ENCODE assay signal across 1 cellular context in genomic region chr3:52705438-52705687, GRCh38.
TF ChIP-seq lines count a peak whose summit lies in the region.

No MANE protein-coding gene starts in this region.

TF ChIP-seq in H1, 55 proteins besides CTCF, POLR2A, EP300 and RAD21:
- TF ChIP-seq PHF8 (conservative IDR thresholded peaks at IDR 0.05; ENCODE audit: low read depth, low read length), result no peak; the same call in 1 of the 2 replicates
- no peak for TF ChIP-seq ATF2 (IDR thresholded peaks at IDR 0.05; ENCODE audit: low read length)
- no peak for TF ChIP-seq YY1 (IDR thresholded peaks at IDR 0.05; ENCODE audit: low read depth, low read length)
- TF ChIP-seq CTBP2 (IDR thresholded peaks at IDR 0.05; ENCODE audit: borderline replicate concordance, insufficient read depth, insufficient read length, low read length), result no peak
- no peak for TF ChIP-seq EZH2 (IDR thresholded peaks at IDR 0.05; ENCODE audit: low read depth, low read length, severe bottlenecking)
- no peak for TF ChIP-seq NRF1 (IDR thresholded peaks at IDR 0.05; ENCODE audit: low read depth, low read length)
- no peak for TF ChIP-seq EGR1 (IDR thresholded peaks at IDR 0.05; ENCODE audit: borderline replicate concordance, low read depth, low read length)
- TF ChIP-seq CBX8 (IDR thresholded peaks at IDR 0.05; ENCODE audit: borderline replicate concordance, low read depth, low read length), result no peak
- TF ChIP-seq POU5F1 (IDR thresholded peaks at IDR 0.05; ENCODE audit: low read depth, low read length), result no peak
